ENCODE assay signal across 23 cellular contexts in the genomic region with DNA sequence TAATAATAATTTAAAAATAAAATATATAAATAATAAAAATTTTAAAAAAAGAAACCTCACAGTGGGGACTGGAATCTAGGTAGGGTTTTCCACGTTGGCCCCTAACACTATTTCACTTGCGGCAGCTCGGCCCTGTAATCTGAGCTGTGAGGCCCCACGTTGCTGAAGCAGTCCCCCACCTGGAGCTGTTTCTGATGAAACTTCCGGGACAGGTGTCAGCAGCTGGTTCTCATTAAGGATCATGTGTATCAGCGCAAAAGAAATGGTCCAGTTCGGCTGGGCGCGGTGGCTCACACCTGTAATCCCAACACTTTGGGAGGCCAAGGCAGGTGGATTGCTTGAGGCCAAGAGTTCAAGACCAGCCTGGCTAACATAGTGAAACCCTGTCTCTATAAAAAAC. TPM values are rescaled to one million over a fixed set of nuclear protein-coding genes. Genes with fewer than 3 reads are reported as not detected.
DNase-seq lines count a peak whose midpoint lies in the region; ATAC-seq, FAIRE-seq and TF ChIP-seq lines count a peak whose summit lies in the region.
"Had no signal": no experiment of that assay in that cellular context is flagged by ENCODE, and none has a peak within 500 bp of the region (broad histone marks: within the 10 kb centered on the region; RNA-seq: fewer than 3 reads in every experiment).

No MANE protein-coding gene starts in this region.

- H3K4me3 Mint-ChIP-seq in dendritic cell treated with granulocyte-macrophage colony-stimulating factor and Interleukin-4, amounts not matched to agents 40 ng/mL and 50 ng/mL, for 4 days, result no peak overlapping the region
- H3K4me3 Mint-ChIP-seq: T-helper 2 cell treated with Interferon-gamma antibody and Interleukin-4, amounts not matched to agents 5 μg/mL and 100 μg/mL, for 36 hours had no signal

- no peaks in the 10 kb centered on the region for H3K9me2 ChIP-seq in DOHH2 (replicated peaks; ENCODE audit: control insufficient read depth, low read length)
- H3K9me2 ChIP-seq: SK-N-SH had no signal

- ATAC-seq in GM19397 (IDR thresholded peaks at IDR 0.05; ENCODE audit: unreplicated experiment) (no peak), HG02623 (IDR thresholded peaks at IDR 0.05; ENCODE audit: unreplicated experiment) (no peak)
- ATAC-seq: HCT116 had no signal

- no peak for TF ChIP-seq POLR2A in NB4 (IDR thresholded peaks at IDR 0.05; ENCODE audit: extremely low read depth, insufficient read length)

- H3K4me3 ChIP-seq in DOHH2 (ENCODE audit: low read length) (no peak overlapping the region; the same call in 1 of the 2 replicates), NB4 (ENCODE audit: low read depth, low read length) (no peak overlapping the region), dorsolateral prefrontal cortex (no peak overlapping the region)
- H3K4me3 ChIP-seq: GM23248 had no signal

- no peak for TF ChIP-seq CTCF in DOHH2 (IDR thresholded peaks at IDR 0.05; ENCODE audit: low read depth, low read length, poor library complexity, severe bottlenecking)
- no peak for TF ChIP-seq CTCF in NB4 (IDR thresholded peaks at IDR 0.05; ENCODE audit: low read depth, low read length)
- TF ChIP-seq CTCF in dorsolateral prefrontal cortex (IDR thresholded peaks at IDR 0.05 in 54 of 56, conservative IDR thresholded peaks at IDR 0.05 in 2 of 56; ENCODE audit: low read depth in 1 of 56, partially characterized antibody in 56 of 56), result no peak

- H3K27me3 Mint-ChIP-seq in dendritic cell treated with granulocyte-macrophage colony-stimulating factor and Interleukin-4, amounts not matched to agents 40 ng/mL and 50 ng/mL, for 4 days, result peaks cover 31% of the 10 kb centered on the region

- H3K4me1 ChIP-seq in DOHH2 (ENCODE audit: control insufficient read depth, low read length), result peaks cover 20% of the 10 kb centered on the region

- DNase-seq in NB4 (ENCODE audit: low read depth) (peak; percentile 1), NCI-H69 (lab: John Stamatoyannopoulos, UW) (peak; percentile 43), dorsolateral prefrontal cortex (no peak), frontal cortex (ENCODE audit: low spot score in 2 of 2) (no peak)
- DNase-seq: COR-L47; DMS 273 treated with DMSO at 0.1 percent for 48 hours; DND-41; NCI-H1105 treated with DMSO at 0.1 percent for 48 hours; NCI-H187; NCI-H524 treated with DMSO at 0.1 percent for 48 hours; NK-92 treated with Interleukin-12 subunit alpha and Interleukin-12 subunit beta, amount 100 ng/mL, for 24 hours; OCI-M1; SK-N-SH had no signal

- H3K36me3 ChIP-seq in DOHH2 (ENCODE audit: control insufficient read depth, low read length), result no peaks in the 10 kb centered on the region

- H3K27me3 ChIP-seq in DOHH2 (ENCODE audit: control insufficient read depth, low read length), result no peaks in the 10 kb centered on the region; the same call in 1 of the 2 replicates
- H3K27me3 ChIP-seq in dorsolateral prefrontal cortex, result no peaks in the 10 kb centered on the region

- H3F3A ChIP-seq in DOHH2 (ENCODE audit: control insufficient read depth, insufficient read depth), result no peaks in the 10 kb centered on the region

- H4K20me1 ChIP-seq in DOHH2 (ENCODE audit: control insufficient read depth, insufficient read depth, low read depth, low read length), result no peaks in the 10 kb centered on the region

- intact Hi-C loops in dendritic cell treated with granulocyte-macrophage colony-stimulating factor and Interleukin-4, amounts not matched to agents 40 ng/mL and 50 ng/mL, for 4 days (cut with micrococcal nuclease), result no loop called here
- intact Hi-C loops in dorsolateral prefrontal cortex (cut with DNase I), result no loop called here

- H3K27ac ChIP-seq in DOHH2 (ENCODE audit: low read depth, low read length) (no peak overlapping the region), dorsolateral prefrontal cortex (no peak overlapping the region)
- H3K27ac ChIP-seq: C4-2B, GM23248 had no signal

- no peaks in the 10 kb centered on the region for H3K9me3 ChIP-seq in DOHH2 (ENCODE audit: control insufficient read depth, insufficient read depth, low read length)
- H3K9me3 ChIP-seq: SK-N-SH had no signal

- H3K9me3 Mint-ChIP-seq in dendritic cell treated with granulocyte-macrophage colony-stimulating factor and Interleukin-4, amounts not matched to agents 40 ng/mL and 50 ng/mL, for 4 days, result no peaks in the 10 kb centered on the region
- H3K9me3 Mint-ChIP-seq: T-helper 2 cell treated with Interferon-gamma antibody and Interleukin-4, amounts not matched to agents 5 μg/mL and 100 μg/mL, for 36 hours had no signal

- H3K4me2 ChIP-seq in DOHH2 (ENCODE audit: low read length), result peak overlapping the region; percentile 4
- H3K4me2 ChIP-seq: SK-N-SH had no signal

- no peaks in the 10 kb centered on the region for H3K36me3 Mint-ChIP-seq in dendritic cell treated with granulocyte-macrophage colony-stimulating factor and Interleukin-4, amounts not matched to agents 40 ng/mL and 50 ng/mL, for 4 days (ENCODE audit: low read depth)

- H3K4me1 Mint-ChIP-seq in dendritic cell treated with granulocyte-macrophage colony-stimulating factor and Interleukin-4, amounts not matched to agents 40 ng/mL and 50 ng/mL, for 4 days (ENCODE audit: low read depth), result peaks cover 63% of the 10 kb centered on the region

- no peak for FAIRE-seq in frontal cortex (lab: Jason Lieb, UNC)
- FAIRE-seq: G401.6 had no signal

- peak overlapping the region; percentile 37 for H3K27ac Mint-ChIP-seq in dendritic cell treated with granulocyte-macrophage colony-stimulating factor and Interleukin-4, amounts not matched to agents 40 ng/mL and 50 ng/mL, for 4 days
- H3K27ac Mint-ChIP-seq: T-helper 2 cell treated with Interferon-gamma antibody and Interleukin-4, amounts not matched to agents 5 μg/mL and 100 μg/mL, for 36 hours had no signal

- no peaks in the 10 kb centered on the region for H3K79me2 ChIP-seq in DOHH2 (ENCODE audit: control insufficient read depth, low read length)

RNA-seq across cellular contexts. Expression of gene RHOD, which starts 17.3 kb away (rescaled TPM):
- total RNA-seq in dorsolateral prefrontal cortex, result 1 to 10 TPM in 65 of 120 experiments, under 1 TPM in 38, not detected in 17; 0.31 to 5.2 (median 1.2) TPM
- 0.82 TPM for total RNA-seq in frontal cortex

RNA-seq across cellular contexts. Expression of gene KDM2A, which starts 45.2 kb away (rescaled TPM):
- total RNA-seq in dorsolateral prefrontal cortex (10 to 100 TPM; 56.5 to 97.4 (median 71.9) TPM), frontal cortex (35.5 TPM)

RNA-seq across cellular contexts. Expression of gene SYT12, which starts 51.0 kb away (rescaled TPM):
- total RNA-seq in dorsolateral prefrontal cortex (10 to 100 TPM in 119 of 120 experiments, 1 to 10 TPM in 1; 9.8 to 66.2 (median 35.2) TPM), frontal cortex (0.41 TPM)
- total RNA-seq: LHCN-M2 had no signal

Comparison
In these comparisons a context has a peak if more than half of its experiments do, and no peak if none do; other contexts are left out.
1. DNase-seq: peak in NB4 (single experiment) and NCI-H69 (single experiment); none in dorsolateral prefrontal cortex (0 of 10) and frontal cortex (0 of 2).